25 cellular contexts compared by ENCODE assay signal in the genomic region with DNA sequence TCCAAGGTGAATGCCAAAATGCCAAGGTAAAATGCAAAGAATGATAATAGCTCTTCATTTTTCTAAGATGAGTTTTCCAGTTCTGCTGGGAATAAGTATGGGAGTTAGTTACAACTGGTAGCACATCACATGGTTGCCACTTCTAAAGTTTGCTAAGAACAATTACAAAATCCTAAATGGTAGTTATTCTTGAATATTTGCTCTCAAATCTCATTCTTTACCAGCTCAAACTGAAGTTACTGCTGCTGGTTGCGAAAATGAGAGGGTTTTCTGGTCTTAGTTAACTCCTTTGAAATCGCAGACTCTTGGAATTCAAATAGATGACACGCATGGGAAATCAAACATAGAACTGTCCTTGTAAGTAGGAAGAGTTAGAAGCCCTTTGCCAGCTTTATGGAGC.
A peak's percentile ranks its signal among the peaks of the same experiment; 100 is the strongest.
DNase-seq lines count a peak whose midpoint lies in the region; ATAC-seq, FAIRE-seq and TF ChIP-seq lines count a peak whose summit lies in the region.
"Had no signal": no experiment of that assay in that cellular context is flagged by ENCODE, and none has a peak within 500 bp of the region (broad histone marks: within the 10 kb centered on the region; RNA-seq: fewer than 3 reads in every experiment).

No MANE protein-coding gene starts in this region.

- TF ChIP-seq CTCF in H1 (IDR thresholded peaks at IDR 0.05; ENCODE audit: control extremely low read depth in 1 of 3, insufficient read depth in 1 of 3, low read depth in 1 of 3, low read length in 3 of 3) (no peak), mesothelial cell of epicardium (IDR thresholded peaks at IDR 0.05; ENCODE audit: unreplicated experiment) (no peak)

- no peaks in the 10 kb centered on the region for H3K23me2 ChIP-seq in H1 (ENCODE audit: low read depth, low read length)

- H3K23ac ChIP-seq in H1 (ENCODE audit: insufficient read length), result no peak overlapping the region

- WGBS in GM23248 (ENCODE audit: low coverage in 1 of 2, low lambda C conversion rate in 2 of 2, missing lambda C conversion rate in 2 of 2), 2 experiments, result 32 to 44% methylated on average over 3 of the region's 3 CpGs
- 89% methylated on average over 3 of the region's 3 CpGs; no CpG with 5 or more reads in 1 of the 2 experiments for WGBS in H1 (ENCODE audit: extremely low coverage in 1 of 2, insufficient coverage in 1 of 2, insufficient read length in 1 of 2, insufficient replicate concordance in 2 of 2, low coverage in 1 of 2, low lambda C conversion rate in 2 of 2, missing lambda C conversion rate in 1 of 2), 2 experiments

- H3K9me3 ChIP-seq in GM23248 (ENCODE audit: low read depth) (no peaks in the 10 kb centered on the region), H1 (ENCODE audit: insufficient read depth in 2 of 2, low read depth in 1 of 2, low read length in 1 of 2) (0 out of 4 replicates have a peak, but pooled peaks cover 0 to 5% of the 10 kb centered on the region in 2 experiments)
- H3K9me3 ChIP-seq: BLaER1, Peyer's patch had no signal

- peaks cover 23% of the 10 kb centered on the region for H3K4me1 ChIP-seq in GM23248 (ENCODE audit: insufficient read depth)
- H3K4me1 ChIP-seq in H1 (replicated peaks in 1 of 4; ENCODE audit: control insufficient read depth in 3 of 4, insufficient read depth in 4 of 4, low read length in 3 of 4), result no peaks in the 10 kb centered on the region
- H3K4me1 ChIP-seq: BLaER1, Peyer's patch had no signal

- in situ Hi-C loops in GM23248 (cut with MboI), result no loop called here

- H3K4ac ChIP-seq in H1 (replicated peaks; ENCODE audit: insufficient read length, low read depth, low read length), result no peak overlapping the region

- H3K27ac ChIP-seq in GM23248 (peak overlapping the region; percentile 26), H1 (ENCODE audit: low read depth, low read length) (no peak overlapping the region)
- H3K27ac ChIP-seq: 22Rv1, BLaER1, Peyer's patch had no signal

- no peak for ATAC-seq in GM21390 (IDR thresholded peaks at IDR 0.05; ENCODE audit: unreplicated experiment)
- no peak for ATAC-seq in left lobe of liver
- ATAC-seq: GM12878 had no signal

- no peak for TF ChIP-seq POLR2A in H1 (IDR thresholded peaks at IDR 0.05; ENCODE audit: control extremely low read depth in 1 of 2, low read depth in 2 of 2, low read length in 2 of 2)

- H3F3A ChIP-seq in GM23248 (ENCODE audit: insufficient read depth), result peaks cover 6% of the 10 kb centered on the region; the same call in 1 of the 2 replicates

- H4K20me1 ChIP-seq in GM23248 (ENCODE audit: insufficient read depth), result no peaks in the 10 kb centered on the region
- no peaks in the 10 kb centered on the region for H4K20me1 ChIP-seq in H1 (replicated peaks in 1 of 2; ENCODE audit: control insufficient read depth in 1 of 2, insufficient read depth in 2 of 2, low read length in 2 of 2)
- H4K20me1 ChIP-seq: BLaER1 had no signal

- no peak overlapping the region for H2BK15ac ChIP-seq in H1 (ENCODE audit: low read length)

- H3K4me3 Mint-ChIP-seq in mesothelial cell of epicardium, result no peak overlapping the region
- H3K4me3 Mint-ChIP-seq: CD4-positive, CD25-positive, alpha-beta regulatory T cell had no signal

- H3K14ac ChIP-seq in H1 (ENCODE audit: insufficient read length), result no peak overlapping the region

- H3K56ac ChIP-seq in H1 (replicated peaks; ENCODE audit: insufficient read length, low read depth, low read length), result no peak overlapping the region

- H2BK12ac ChIP-seq in H1 (ENCODE audit: low read depth, low read length), result no peak overlapping the region

- H3K36me3 ChIP-seq in GM23248 (ENCODE audit: low read depth) (no peaks in the 10 kb centered on the region), H1 (ENCODE audit: control insufficient read depth in 2 of 4, insufficient read depth in 4 of 4, low read length in 3 of 4) (no peaks in the 10 kb centered on the region)
- H3K36me3 ChIP-seq: BLaER1, Peyer's patch had no signal

- no peaks in the 10 kb centered on the region for H3K27me3 Mint-ChIP-seq in mesothelial cell of epicardium (ENCODE audit: low read depth)

- peak overlapping the region; percentile 36; the same call in 1 of the 2 replicates for H2AFZ ChIP-seq in GM23248
- H2AFZ ChIP-seq in H1 (ENCODE audit: low read length), result peak overlapping the region; percentile 47; the same call in 1 of the 2 replicates

- no peak overlapping the region for H2AK5ac ChIP-seq in H1 (ENCODE audit: low read depth, low read length)

- H3K4me3 ChIP-seq in GM23248 (no peak overlapping the region), H1 (ENCODE audit: extremely low read depth in 1 of 4, insufficient read depth in 2 of 4, low read depth in 3 of 4, low read length in 4 of 4) (no peak overlapping the region)
- H3K4me3 ChIP-seq: BLaER1, GM12878, Peyer's patch had no signal

- H3K79me2 ChIP-seq in GM23248 (ENCODE audit: insufficient read depth), result no peaks in the 10 kb centered on the region
- no peaks in the 10 kb centered on the region for H3K79me2 ChIP-seq in H1 (ENCODE audit: control insufficient read depth in 1 of 2, insufficient read depth in 2 of 2, low read length in 2 of 2)

- no peaks in the 10 kb centered on the region for H3K27me3 ChIP-seq in GM23248 (replicated peaks; ENCODE audit: insufficient read depth)
- peaks cover 0 to 2% (median 0%) of the 10 kb centered on the region in 4 experiments; a peak in 1 of 7 replicates for H3K27me3 ChIP-seq in H1 (replicated peaks in 1 of 4; ENCODE audit: control insufficient read depth in 3 of 4, extremely low read depth in 1 of 4, insufficient read depth in 3 of 4, low read length in 3 of 4)
- H3K27me3 ChIP-seq: BLaER1, Peyer's patch had no signal

- TF ChIP-seq EP300 in H1 (IDR thresholded peaks at IDR 0.05; ENCODE audit: borderline replicate concordance in 1 of 2, low read depth in 2 of 2, low read length in 2 of 2), result no peak

- CTCF ChIA-PET in H1 (lab: Charles Lee; ENCODE audit: partially characterized antibody), result interaction anchor here (1.1 kb wide), 1 partner anchor 21 kb away, joined by 4 read pairs; no protein-coding TSS in a partner anchor

- no peak overlapping the region for H4K5ac ChIP-seq in H1 (ENCODE audit: insufficient read length, low read depth, low read length)

- H3K27ac Mint-ChIP-seq in mesothelial cell of epicardium, result peak overlapping the region; percentile 62
- H3K27ac Mint-ChIP-seq: CD4-positive, CD25-positive, alpha-beta regulatory T cell had no signal

- DNase-seq in AG08395 (ENCODE audit: low spot score) (peak; percentile 26), GM23248 (peak; percentile 43), H1 (ENCODE audit: low read depth in 1 of 2, low spot score in 2 of 2) (no peak), mesothelial cell of epicardium (ENCODE audit: low spot score in 2 of 2, unreplicated experiment in 2 of 2) (no peak), COLO829 (ENCODE audit: low spot score) (no peak), left lobe of liver (ENCODE audit: low spot score) (no peak), NCI-H82 (lab: John Stamatoyannopoulos, UW) (no peak)
- DNase-seq: CD4-positive, CD25-positive, alpha-beta regulatory T cell; DMS53; Karpas-422; NCI-H1092 treated with DMSO at 0.1 percent for 48 hours; NCI-H1436; NCI-H187; NCI-H2107; NCI-H446; NCI-H524 treated with DMSO at 0.1 percent for 48 hours; Peyer's patch; SHP77 treated with DMSO at 0.1 percent for 48 hours had no signal

- no peak overlapping the region for H2BK120ac ChIP-seq in H1 (replicated peaks; ENCODE audit: low read depth, low read length)

- peaks cover 5% of the 10 kb centered on the region for H3K9me3 Mint-ChIP-seq in mesothelial cell of epicardium

- no peaks in the 10 kb centered on the region for H3K79me1 ChIP-seq in H1 (ENCODE audit: low read depth, low read length)

- H3K4me1 Mint-ChIP-seq in mesothelial cell of epicardium, result peaks cover 19% of the 10 kb centered on the region
- H3K4me1 Mint-ChIP-seq: CD4-positive, CD25-positive, alpha-beta regulatory T cell had no signal

- H3K18ac ChIP-seq in H1 (ENCODE audit: extremely low read depth, low read length), result no peak overlapping the region

- H3K9ac ChIP-seq in GM23248 (no peak overlapping the region), H1 (replicated peaks in 1 of 4; ENCODE audit: extremely low read depth in 1 of 4, low read depth in 3 of 4, low read length in 3 of 4) (no peak overlapping the region)
- H3K9ac ChIP-seq: BLaER1 had no signal

- no peak overlapping the region for H4K8ac ChIP-seq in H1 (ENCODE audit: extremely low read depth, insufficient read depth, low read length)

- no peak for FAIRE-seq in H1 (lab: Jason Lieb, UNC)
- FAIRE-seq: D721Med, G401.6, GM12878, H54 had no signal

- no peak overlapping the region for H4K91ac ChIP-seq in H1 (replicated peaks; ENCODE audit: insufficient read length, low read length)

- H3K36me3 Mint-ChIP-seq in mesothelial cell of epicardium, result no peaks in the 10 kb centered on the region
- H3K36me3 Mint-ChIP-seq: CD4-positive, CD25-positive, alpha-beta regulatory T cell had no signal

- H2BK20ac ChIP-seq in H1 (ENCODE audit: low read length), result no peak overlapping the region

- H3K9me2 ChIP-seq in GM23248 (ENCODE audit: insufficient read depth), result no peaks in the 10 kb centered on the region

- POLR2A ChIA-PET in H1 (lab: Charles Lee; ENCODE audit: partially characterized antibody), result no interaction called here

- H2BK5ac ChIP-seq in H1 (ENCODE audit: low read depth, low read length), result no peak overlapping the region

- no peak for TF ChIP-seq RAD21 in H1 (IDR thresholded peaks at IDR 0.05 in 1 of 2, conservative IDR thresholded peaks at IDR 0.05 in 1 of 2; ENCODE audit: low read depth in 2 of 2, low read length in 2 of 2)

- H3K4me2 ChIP-seq in GM23248 (ENCODE audit: unreplicated experiment) (peak overlapping the region; percentile 54), H1 (ENCODE audit: insufficient read depth in 1 of 2, low read depth in 2 of 2, low read length in 2 of 2) (no peak overlapping the region)
- H3K4me2 ChIP-seq: BLaER1 had no signal

TF ChIP-seq in H1, 55 proteins besides CTCF, POLR2A, EP300 and RAD21 (continues in another document):
- no peak for TF ChIP-seq CBX5 (IDR thresholded peaks at IDR 0.05; ENCODE audit: low read depth, low read length)
- TF ChIP-seq TEAD4 (IDR thresholded peaks at IDR 0.05; ENCODE audit: low read depth, low read length), result no peak
- TF ChIP-seq RXRA (IDR thresholded peaks at IDR 0.05; ENCODE audit: insufficient read depth, low read depth, low read length), result no peak
- TF ChIP-seq HDAC2 (IDR thresholded peaks at IDR 0.05; ENCODE audit: borderline replicate concordance in 1 of 2, low read depth in 2 of 2, low read length in 2 of 2), result no peak
- TF ChIP-seq TAF7 (optimal IDR thresholded peaks at IDR 0.05; ENCODE audit: borderline replicate concordance, low read depth, low read length), result no peak

Comparison
In these comparisons a context has a peak if more than half of its experiments do, and no peak if none do; other contexts are left out.
1. DNase-seq: peak in AG08395 (single experiment) and GM23248 (single experiment); none in H1 (0 of 2), mesothelial cell of epicardium (0 of 2), COLO829 (single experiment), left lobe of liver (single experiment) and NCI-H82 (single experiment).